In genomic region chr3:173396191-173397041, GRCh38 we compare ENCODE assay signal across 8 cellular contexts. TPM values are rescaled to one million over a fixed set of nuclear protein-coding genes. Genes with fewer than 3 reads are reported as not detected.
DNase-seq lines count a peak whose midpoint lies in the region; ATAC-seq and TF ChIP-seq lines count a peak whose summit lies in the region.

No MANE protein-coding gene starts in this region.

- TF ChIP-seq CTCF in ascending aorta (IDR thresholded peaks at IDR 0.05): no peak

- intact Hi-C loops in ascending aorta (cut with DNase I): no loop called here

- H3K4me1 ChIP-seq in ascending aorta: peaks cover 0 to 2% of the 10 kb centered on the region in 2 donors

- H3K36me3 ChIP-seq in ascending aorta: no peaks in the 10 kb centered on the region

- no peak for ATAC-seq in stimulated activated naive CD8-positive, alpha-beta T cell treated with anti-CD3 and anti-CD28 coated beads, Interleukin-15, amount 100 ng/mL, for 72 hours
- no peak for ATAC-seq in activated CD4-positive, CD25-positive, alpha-beta regulatory T cell treated with anti-CD3 and anti-CD28 coated beads, Interleukin-2, amount 50 U/mL, for 24 hours
- no peak for ATAC-seq in HG02610 (IDR thresholded peaks at IDR 0.05; ENCODE audit: unreplicated experiment)

- peaks cover 65% of the 10 kb centered on the region for H3K27me3 Mint-ChIP-seq in stimulated activated naive CD8-positive, alpha-beta T cell treated with anti-CD3 and anti-CD28 coated beads, Interleukin-15, amount 100 ng/mL, for 72 hours

- peak overlapping the region; percentile 73 to 86 for H3K4me3 Mint-ChIP-seq in stimulated activated naive CD8-positive, alpha-beta T cell treated with anti-CD3 and anti-CD28 coated beads, Interleukin-15, amount 100 ng/mL, for 72 hours

- no peaks in the 10 kb centered on the region for H3K9me3 ChIP-seq in ascending aorta

- peak overlapping the region; percentile 55 to 87 for H3K4me3 ChIP-seq in ascending aorta

- H3K27ac Mint-ChIP-seq in stimulated activated naive CD8-positive, alpha-beta T cell treated with anti-CD3 and anti-CD28 coated beads, Interleukin-15, amount 100 ng/mL, for 72 hours: no peak overlapping the region

- peak overlapping the region; percentile 85 to 91 for H3K27ac ChIP-seq in ascending aorta

- peaks cover 0 to 6% of the 10 kb centered on the region in 2 donors for H3K9me3 Mint-ChIP-seq in stimulated activated naive CD8-positive, alpha-beta T cell treated with anti-CD3 and anti-CD28 coated beads, Interleukin-15, amount 100 ng/mL, for 72 hours

- DNase-seq in DMS79 (lab: John Stamatoyannopoulos, UW): peak; percentile 18
- peak; percentile 69 for DNase-seq in NCI-H1092 treated with DMSO at 0.1 percent for 48 hours (lab: John Stamatoyannopoulos, UW)
- peak in 1 of 2 donors; percentile 58 for DNase-seq in ascending aorta (ENCODE audit: low spot score in 2 of 2)
- peak; percentile 64 for DNase-seq in inferior parietal cortex (ENCODE audit: extremely low spot score)
- DNase-seq in stimulated activated naive CD8-positive, alpha-beta T cell treated with anti-CD3 and anti-CD28 coated beads, Interleukin-15, amount 100 ng/mL, for 72 hours: no peak
- DNase-seq in SW 1271 (lab: John Stamatoyannopoulos, UW): no peak

- H3K4me1 Mint-ChIP-seq in stimulated activated naive CD8-positive, alpha-beta T cell treated with anti-CD3 and anti-CD28 coated beads, Interleukin-15, amount 100 ng/mL, for 72 hours: peaks cover 36% of the 10 kb centered on the region

- H3K27me3 ChIP-seq in ascending aorta: no peaks in the 10 kb centered on the region

RNA-seq across cellular contexts. Expression of gene NLGN1, which starts 1.1 kb away (rescaled TPM):
- 5.2 TPM for total RNA-seq in ascending aorta

Comparison
In these comparisons a context has a peak if more than half of its experiments do, and no peak if none do; other contexts are left out.
1. DNase-seq: peak in DMS79 (single experiment), NCI-H1092 treated with DMSO at 0.1 percent for 48 hours (single experiment) and inferior parietal cortex (single experiment); none in stimulated activated naive CD8-positive, alpha-beta T cell treated with anti-CD3 and anti-CD28 coated beads, Interleukin-15, amount 100 ng/mL, for 72 hours (0 of 2) and SW 1271 (0 of 2).